12 cellular contexts compared by ENCODE assay signal in genomic region chr20:36744243-36744642, GRCh38. TPM values are rescaled to one million over a fixed set of nuclear protein-coding genes. Genes with fewer than 3 reads are reported as not detected.
DNase-seq lines count a peak whose midpoint lies in the region; ATAC-seq and TF ChIP-seq lines count a peak whose summit lies in the region.
"Had no signal": no experiment of that assay in that cellular context is flagged by ENCODE, and none has a peak within 500 bp of the region (broad histone marks: within the 10 kb centered on the region; RNA-seq: fewer than 3 reads in every experiment).

No MANE protein-coding gene starts in this region.

- H3K27me3 Mint-ChIP-seq in CD4-positive, alpha-beta memory T cell: no peaks in the 10 kb centered on the region
- H3K27me3 Mint-ChIP-seq in MCF 10A (ENCODE audit: insufficient read depth, unreplicated experiment): no peaks in the 10 kb centered on the region
- H3K27me3 Mint-ChIP-seq in natural killer cell (ENCODE audit: low read depth in 2 of 2): no peaks in the 10 kb centered on the region

- CTCF ChIA-PET in CD4-positive, alpha-beta memory T cell (lab: Charles Lee; ENCODE audit: partially characterized antibody): interaction anchor here (1.0 to 5.3 kb wide), 6 partner anchors 8 to 138 kb away, joined by 3 to 28 read pairs (median 6); no protein-coding TSS in a partner anchor
- CTCF ChIA-PET in MCF 10A (lab: Yijun Ruan, JAX): interaction anchor here (0.6 to 2.1 kb wide), 12 partner anchors 7 to 1441 kb away, joined by 3 to 14 read pairs (median 3); partner anchors contain the start of gene DSN1

- no peak overlapping the region for H3K27ac ChIP-seq in CD4-positive, alpha-beta memory T cell (ENCODE audit: low read depth, low read length)
- H3K27ac ChIP-seq in Karpas-422 (ENCODE audit: low read length) (no peak overlapping the region), upper lobe of right lung (no peak overlapping the region)

- H3K4me3 Mint-ChIP-seq in CD4-positive, alpha-beta memory T cell: peak overlapping the region; percentile 73 to 91 (median 84)
- H3K4me3 Mint-ChIP-seq in MCF 10A (ENCODE audit: unreplicated experiment): peak overlapping the region; percentile 86
- peak overlapping the region; percentile 76 for H3K4me3 Mint-ChIP-seq in natural killer cell

- H3K9me3 Mint-ChIP-seq in CD4-positive, alpha-beta memory T cell: no peaks in the 10 kb centered on the region
- H3K9me3 Mint-ChIP-seq in MCF 10A (ENCODE audit: unreplicated experiment): no peaks in the 10 kb centered on the region
- H3K9me3 Mint-ChIP-seq in natural killer cell: no peaks in the 10 kb centered on the region

- POLR2A ChIA-PET in CD4-positive, alpha-beta memory T cell (lab: Charles Lee; ENCODE audit: partially characterized antibody): interaction anchor here (0.5 to 4.9 kb wide), 5 partner anchors 9 to 316 kb away, joined by 3 to 78 read pairs (median 3); partner anchors contain the start of genes DSN1 and TGIF2
- POLR2A ChIA-PET in MCF 10A (lab: Yijun Ruan, JAX): interaction anchor here (0.5 to 3.2 kb wide), 15 partner anchors 8 to 496 kb away, joined by 3 to 43 read pairs (median 4); partner anchors contain the start of genes DSN1, RAB5IF and TGIF2

- no peaks in the 10 kb centered on the region for H4K20me1 ChIP-seq in Karpas-422 (ENCODE audit: insufficient read depth, low read depth, low read length)

- peak overlapping the region in 5 of 7 donors; percentile 4 to 82 (median 64) for H3K27ac Mint-ChIP-seq in CD4-positive, alpha-beta memory T cell
- H3K27ac Mint-ChIP-seq in MCF 10A (ENCODE audit: low read depth, unreplicated experiment) (no peak overlapping the region), natural killer cell (peak overlapping the region in 1 of 2 donors; percentile 23)

- no peak overlapping the region for H3K4me3 ChIP-seq in CD4-positive, alpha-beta memory T cell (ENCODE audit: low read length in 2 of 2)
- H3K4me3 ChIP-seq in Karpas-422 (ENCODE audit: low read length): peak overlapping the region; percentile 91; the same call in 1 of the 2 replicates
- no peak overlapping the region for H3K4me3 ChIP-seq in upper lobe of right lung

- no peak overlapping the region; the same call in 1 of the 2 replicates for H3K9ac ChIP-seq in Karpas-422 (ENCODE audit: low read length)

- no peak overlapping the region for H2AFZ ChIP-seq in Karpas-422 (ENCODE audit: low read length)

- H3K4me1 Mint-ChIP-seq in CD4-positive, alpha-beta memory T cell: peaks cover 22 to 44% (median 24%) of the 10 kb centered on the region in 4 donors
- H3K4me1 Mint-ChIP-seq in MCF 10A (ENCODE audit: insufficient read depth, unreplicated experiment) (peaks cover 15% of the 10 kb centered on the region), natural killer cell (peaks cover 32 to 35% of the 10 kb centered on the region in 2 donors)

- no peaks in the 10 kb centered on the region for H3K27me3 ChIP-seq in CD4-positive, alpha-beta memory T cell (ENCODE audit: insufficient read depth, low read length)
- no peaks in the 10 kb centered on the region for H3K27me3 ChIP-seq in Karpas-422 (ENCODE audit: low read length)
- H3K27me3 ChIP-seq in upper lobe of right lung: no peaks in the 10 kb centered on the region

- ATAC-seq in natural killer cell (no peak), upper lobe of right lung (no peak), HG03095 (IDR thresholded peaks at IDR 0.05; ENCODE audit: unreplicated experiment) (no peak)

- peaks cover 21% of the 10 kb centered on the region for H3K4me1 ChIP-seq in CD4-positive, alpha-beta memory T cell (ENCODE audit: insufficient read depth, low read length)
- peaks cover 44% of the 10 kb centered on the region for H3K4me1 ChIP-seq in Karpas-422 (ENCODE audit: low read length)
- peaks cover 10% of the 10 kb centered on the region for H3K4me1 ChIP-seq in upper lobe of right lung

- H3K9me3 ChIP-seq in CD4-positive, alpha-beta memory T cell (ENCODE audit: control insufficient read depth in 1 of 2, low read length in 2 of 2): no peaks in the 10 kb centered on the region
- no peaks in the 10 kb centered on the region for H3K9me3 ChIP-seq in Karpas-422 (ENCODE audit: low read length)
- H3K9me3 ChIP-seq in upper lobe of right lung: no peaks in the 10 kb centered on the region

- H3K4me2 ChIP-seq in Karpas-422 (ENCODE audit: low read depth, low read length, poor library complexity, severe bottlenecking): peak overlapping the region; percentile 99

- peaks cover 49% of the 10 kb centered on the region for H3K79me2 ChIP-seq in Karpas-422 (ENCODE audit: low read length)

- DNase-seq in CD4-positive, alpha-beta memory T cell: no peak
- DNase-seq in Karpas-422: no peak
- no peak for DNase-seq in MCF 10A (ENCODE audit: unreplicated experiment)
- no peak for DNase-seq in natural killer cell
- DNase-seq in D341Med (ENCODE audit: low spot score): no peak
- no peak for DNase-seq in GOT3 (lab: John Stamatoyannopoulos, UW)
- no peak for DNase-seq in upper lobe of right lung
- DNase-seq: effector CD4-positive, alpha-beta T cell; GF-D8; kidney; stimulated activated naive CD4-positive, alpha-beta T cell had no signal

- peaks cover 0 to 5% of the 10 kb centered on the region in 2 donors for H3K36me3 Mint-ChIP-seq in CD4-positive, alpha-beta memory T cell
- H3K36me3 Mint-ChIP-seq in MCF 10A (ENCODE audit: insufficient read depth, unreplicated experiment): peaks cover 7% of the 10 kb centered on the region
- H3K36me3 Mint-ChIP-seq in natural killer cell: no peaks in the 10 kb centered on the region

- H3K36me3 ChIP-seq in CD4-positive, alpha-beta memory T cell (ENCODE audit: insufficient read depth, low read length): no peaks in the 10 kb centered on the region
- H3K36me3 ChIP-seq in Karpas-422 (ENCODE audit: insufficient read depth, low read length) (no peaks in the 10 kb centered on the region), upper lobe of right lung (no peaks in the 10 kb centered on the region)

- TF ChIP-seq CTCF in MCF 10A (IDR thresholded peaks at IDR 0.05; ENCODE audit: unreplicated experiment) (no peak), natural killer cell (IDR thresholded peaks at IDR 0.05) (no peak), upper lobe of right lung (IDR thresholded peaks at IDR 0.05) (no peak)

- intact Hi-C loops in CD4-positive, alpha-beta memory T cell (cut with micrococcal nuclease): no loop called here
- intact Hi-C loops in MCF 10A (cut with micrococcal nuclease): no loop called here
- intact Hi-C loops in natural killer cell (cut with micrococcal nuclease): no loop called here
- intact Hi-C loops in upper lobe of right lung (cut with DNase I): no loop called here

- no peaks in the 10 kb centered on the region for H3K9me2 ChIP-seq in Karpas-422 (replicated peaks; ENCODE audit: insufficient read depth, low read length)

- no TSS peak for BruUV-seq in MCF 10A (replicated peaks; lab: Mats Ljungman, UMichigan)

RNA-seq across cellular contexts. Expression of gene NDRG3, which starts 1.6 kb away (rescaled TPM):
- total RNA-seq in CD4-positive, alpha-beta memory T cell: 10 to 100 TPM; 36.1 to 36.2 TPM
- 10 to 100 TPM; 53.2 to 73.4 TPM for polyA plus RNA-seq in CD4-positive, alpha-beta memory T cell
- total RNA-seq in Karpas-422 (2014; rRNA removed; shearing (Covaris generic); ENCODE audit: low replicate concordance): 23.7 and 33.6 TPM in 2 replicates
- total RNA-seq in MCF 10A (2022) (7.5 and 10.3 TPM in 2 replicates), natural killer cell (10 to 100 TPM; 27.1 to 30.3 (median 28.3) TPM), upper lobe of right lung (30.3 TPM)

RNA-seq across cellular contexts. Expression of gene DSN1, which starts 29.3 kb away (rescaled TPM):
- total RNA-seq in CD4-positive, alpha-beta memory T cell: 10 to 100 TPM; 12.8 to 14.3 TPM
- 1 to 10 TPM; 6.1 to 8.2 TPM for polyA plus RNA-seq in CD4-positive, alpha-beta memory T cell
- total RNA-seq in Karpas-422 (2014; rRNA removed; shearing (Covaris generic); ENCODE audit: low replicate concordance): 15.4 and 16.3 TPM in 2 replicates
- total RNA-seq in MCF 10A (2022) (7.8 and 8.4 TPM in 2 replicates), natural killer cell (10 to 100 TPM; 15.8 to 19.1 (median 15.8) TPM), upper lobe of right lung (7.5 TPM)
